ENCODE assay signal across 8 cellular contexts in the genomic region with DNA sequence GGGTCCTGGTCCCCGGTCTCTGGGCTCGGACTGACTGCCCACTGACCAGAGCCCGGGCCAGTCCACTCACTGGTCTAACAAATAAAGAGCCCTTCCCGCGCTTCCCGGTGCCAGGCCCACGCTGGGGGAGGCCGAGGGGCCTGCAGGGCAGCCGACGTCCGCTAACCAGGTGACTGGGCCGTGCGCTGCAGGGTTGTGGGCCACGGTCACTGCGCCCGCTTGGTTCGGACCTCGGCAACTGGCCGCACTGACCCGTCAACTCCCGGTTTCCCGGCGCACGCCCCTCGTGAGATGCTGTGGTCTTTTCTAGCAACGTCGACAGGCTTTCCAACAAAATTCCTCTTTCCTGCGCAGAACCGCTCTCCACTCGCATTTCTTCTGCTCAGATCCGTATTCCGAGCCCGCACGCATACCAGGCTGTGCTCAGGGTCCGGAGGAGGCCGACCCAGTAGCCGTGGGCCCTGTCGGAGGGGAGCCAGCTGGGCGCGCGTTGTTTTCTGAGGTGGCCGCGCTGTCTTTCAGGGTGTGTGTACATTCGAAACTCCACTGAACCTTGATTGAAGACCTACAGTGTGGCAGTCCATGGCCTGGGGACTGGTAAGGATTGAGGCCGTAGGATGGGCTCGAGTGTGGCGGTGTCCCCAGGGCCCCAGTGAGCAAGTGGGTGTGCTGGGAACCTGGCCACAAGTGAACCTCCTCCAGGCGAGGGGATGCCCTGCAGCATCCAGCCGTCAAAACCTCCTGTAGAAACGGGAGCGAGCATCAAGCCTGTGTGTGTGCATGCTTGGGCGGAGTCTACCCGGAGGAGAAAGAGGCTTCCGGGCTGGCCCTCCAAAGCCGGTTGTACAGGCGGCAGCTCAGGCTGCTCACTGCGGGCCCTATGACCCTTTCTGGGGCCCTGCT. TPM values are rescaled to one million over a fixed set of nuclear protein-coding genes. Genes with fewer than 3 reads are reported as not detected.
A peak's percentile ranks its signal among the peaks of the same experiment; 100 is the strongest.
DNase-seq lines count a peak whose midpoint lies in the region; ATAC-seq and TF ChIP-seq lines count a peak whose summit lies in the region.

No MANE protein-coding gene starts in this region.

- H3K4me3 ChIP-seq in HL-60 (replicated peaks; ENCODE audit: insufficient read depth, low read length) (peak overlapping the region; percentile 40), prostate gland (peak overlapping the region; percentile 46 to 51)

- H3K4me1 Mint-ChIP-seq in CD14-positive monocyte, result peaks cover 54% of the 10 kb centered on the region
- peaks cover 51% of the 10 kb centered on the region for H3K4me1 Mint-ChIP-seq in activated CD8-positive, alpha-beta T cell treated with anti-CD3 and anti-CD28 coated beads, Interleukin-2, amount 10 ng/mL, durations not matched to agents 7 days and 5 days (ENCODE audit: low read depth)

- no peaks in the 10 kb centered on the region for H3K36me3 ChIP-seq in prostate gland

- no peaks in the 10 kb centered on the region for H3K9me3 ChIP-seq in prostate gland

- H3K27me3 ChIP-seq in HL-60 (ENCODE audit: insufficient read depth, poor library complexity, severe bottlenecking) (no peaks in the 10 kb centered on the region), prostate gland (replicated peaks; ENCODE audit: insufficient read depth) (no peaks in the 10 kb centered on the region)

- H3K27ac ChIP-seq in HL-60 (replicated peaks), result no peak overlapping the region
- H3K27ac ChIP-seq in prostate gland, result peak overlapping the region; percentile 80 to 84

- no peak for ATAC-seq in activated CD8-positive, alpha-beta T cell treated with anti-CD3 and anti-CD28 coated beads, Interleukin-2, amount 10 ng/mL, durations not matched to agents 7 days and 5 days
- ATAC-seq in GM18870 (IDR thresholded peaks at IDR 0.05; ENCODE audit: unreplicated experiment), result no peak

- no peaks in the 10 kb centered on the region for H3K9me3 Mint-ChIP-seq in CD14-positive monocyte
- no peaks in the 10 kb centered on the region for H3K9me3 Mint-ChIP-seq in activated CD8-positive, alpha-beta T cell treated with anti-CD3 and anti-CD28 coated beads, Interleukin-2, amount 10 ng/mL, durations not matched to agents 7 days and 5 days (ENCODE audit: insufficient read depth)

- 23% methylated on average over 40 of the region's 57 CpGs for WGBS in prostate gland

- CTCF ChIA-PET in activated CD8-positive, alpha-beta T cell treated with anti-CD3 and anti-CD28 coated beads, Interleukin-2, amount 10 ng/mL, durations not matched to agents 7 days and 5 days (lab: Charles Lee), result no interaction called here

- TF ChIP-seq POLR2A in prostate gland (IDR thresholded peaks at IDR 0.05), result no peak

- peaks cover 20% of the 10 kb centered on the region for H3K4me1 ChIP-seq in prostate gland (replicated peaks)

- POLR2A ChIA-PET in activated CD8-positive, alpha-beta T cell treated with anti-CD3 and anti-CD28 coated beads, Interleukin-2, amount 10 ng/mL, durations not matched to agents 7 days and 5 days (lab: Charles Lee), result no interaction called here

- H3K27ac Mint-ChIP-seq in CD14-positive monocyte, result peak overlapping the region in 2 of 7 donors; percentile 30 to 73
- H3K27ac Mint-ChIP-seq in activated CD8-positive, alpha-beta T cell treated with anti-CD3 and anti-CD28 coated beads, Interleukin-2, amount 10 ng/mL, durations not matched to agents 7 days and 5 days, result peak overlapping the region; percentile 68

- no peak for DNase-seq in CD14-positive monocyte (ENCODE audit: low spot score)
- no peak for DNase-seq in HL-60 (ENCODE audit: low read depth in 1 of 2, low spot score in 1 of 2)
- no peak for DNase-seq in activated CD8-positive, alpha-beta T cell treated with anti-CD3 and anti-CD28 coated beads, Interleukin-2, amount 10 ng/mL, durations not matched to agents 7 days and 5 days
- DNase-seq in foreskin melanocyte, result peak; percentile 52
- DNase-seq in prostate gland (ENCODE audit: low spot score), result no peak
- no peak for DNase-seq in COLO829 (ENCODE audit: low spot score)
- DNase-seq in activated CD4-positive, alpha-beta T cell treated with anti-CD3 and anti-CD28 coated beads, Interleukin-2, amount 50 U/mL, for 1 hour, result no peak

- intact Hi-C loops in CD14-positive monocyte (cut with micrococcal nuclease) (loop anchor here (5.0 to 10.0 kb wide), 5 partner anchors 37 to 1150 kb away; partner anchors contain the start of genes GNL3 (in 1 of the 2), MANF (in 1 of the 2), NISCH (in 1 of the 2) and PBRM1 (in 1 of the 2)), prostate gland (cut with DNase I) (loop anchor here (2.0 to 10.0 kb wide), 3 partner anchors 52 to 150 kb away; partner anchors contain the start of genes GNL3 and PBRM1)

- H3K36me3 Mint-ChIP-seq in CD14-positive monocyte, result peaks cover 5 to 8% of the 10 kb centered on the region in 2 donors
- H3K36me3 Mint-ChIP-seq in activated CD8-positive, alpha-beta T cell treated with anti-CD3 and anti-CD28 coated beads, Interleukin-2, amount 10 ng/mL, durations not matched to agents 7 days and 5 days (ENCODE audit: low read depth), result peaks cover 18% of the 10 kb centered on the region

- no peak for TF ChIP-seq CTCF in CD14-positive monocyte (IDR thresholded peaks at IDR 0.05)
- TF ChIP-seq CTCF in HL-60 (IDR thresholded peaks at IDR 0.05; ENCODE audit: insufficient read depth, low read length), result no peak
- no peak for TF ChIP-seq CTCF in prostate gland (IDR thresholded peaks at IDR 0.05)

- peaks cover 4 to 17% (median 15%) of the 10 kb centered on the region in 3 donors for H3K27me3 Mint-ChIP-seq in CD14-positive monocyte (ENCODE audit: low read depth in 3 of 3)
- no peaks in the 10 kb centered on the region for H3K27me3 Mint-ChIP-seq in activated CD8-positive, alpha-beta T cell treated with anti-CD3 and anti-CD28 coated beads, Interleukin-2, amount 10 ng/mL, durations not matched to agents 7 days and 5 days (ENCODE audit: low read depth)

- peak overlapping the region; percentile 71 to 76 for H3K4me3 Mint-ChIP-seq in CD14-positive monocyte
- H3K4me3 Mint-ChIP-seq in activated CD8-positive, alpha-beta T cell treated with anti-CD3 and anti-CD28 coated beads, Interleukin-2, amount 10 ng/mL, durations not matched to agents 7 days and 5 days, result peak overlapping the region; percentile 78

RNA-seq across cellular contexts. Expression of gene NT5DC2, which starts 0.9 kb away (rescaled TPM):
- polyA plus RNA-seq in CD14-positive monocyte, result under 1 TPM; 0.66 to 0.67 TPM
- total RNA-seq in activated CD8-positive, alpha-beta T cell treated with anti-CD3 and anti-CD28 coated beads, Interleukin-2, amount 10 ng/mL, durations not matched to agents 7 days and 5 days, result 10 to 100 TPM; 52.8 to 53.1 TPM
- total RNA-seq in prostate gland, result 100 to 1,000 TPM in 1 of 2 donors, 10 to 100 TPM in 1; 70.8 to 117 TPM

RNA-seq across cellular contexts. Expression of gene UQCC5, which starts 1.9 kb away (rescaled TPM):
- polyA plus RNA-seq in CD14-positive monocyte, result 10 to 100 TPM; 43.3 to 52.1 TPM
- 10 to 100 TPM in 1 of 2 experiments, 1 to 10 TPM in 1; 9.0 to 15.1 TPM for total RNA-seq in activated CD8-positive, alpha-beta T cell treated with anti-CD3 and anti-CD28 coated beads, Interleukin-2, amount 10 ng/mL, durations not matched to agents 7 days and 5 days
- total RNA-seq in prostate gland, result 10 to 100 TPM in 1 of 2 donors, 1 to 10 TPM in 1; 3.0 to 16.5 TPM

RNA-seq across cellular contexts. Expression of gene STAB1, which starts 39.4 kb away (rescaled TPM):
- 10 to 100 TPM in 1 of 2 donors, 1 to 10 TPM in 1; 3.8 to 15.8 TPM for polyA plus RNA-seq in CD14-positive monocyte
- under 1 TPM in 1 of 2 experiments, not detected in 1; 0.05 TPM for total RNA-seq in activated CD8-positive, alpha-beta T cell treated with anti-CD3 and anti-CD28 coated beads, Interleukin-2, amount 10 ng/mL, durations not matched to agents 7 days and 5 days
- 10 to 100 TPM; 21.8 to 68.6 TPM for total RNA-seq in prostate gland

Comparison
In these comparisons a context has a peak if more than half of its experiments do, and no peak if none do; other contexts are left out.
1. RNA of gene STAB1, which starts 39.4 kb away (total RNA-seq): 21.8 to 68.6 TPM in prostate gland; 0.05 TPM in activated CD8-positive, alpha-beta T cell treated with anti-CD3 and anti-CD28 coated beads, Interleukin-2, amount 10 ng/mL, durations not matched to agents 7 days and 5 days; every median in the first group is over 10 times any median in the second.